In the genomic region with DNA sequence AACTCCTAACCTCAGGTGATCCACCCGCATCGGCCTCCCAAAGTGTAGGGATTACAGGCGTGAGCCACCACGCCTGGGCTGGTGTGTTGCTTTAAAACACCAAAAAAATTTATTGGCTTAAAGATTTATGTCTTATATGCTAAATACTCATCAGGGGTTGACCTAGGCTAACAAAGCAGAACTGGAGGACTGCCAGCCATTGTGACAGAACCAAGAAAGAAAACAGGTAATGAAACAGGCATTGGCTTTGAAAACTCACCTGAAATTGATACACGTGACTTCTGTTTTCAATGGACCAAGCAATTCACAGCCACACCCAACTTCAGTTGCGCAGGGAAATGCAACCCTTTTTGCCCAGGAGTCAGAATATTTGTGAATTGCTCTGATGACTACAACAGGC, we compare ENCODE assay signal across 16 cellular contexts. TPM values are rescaled to one million over a fixed set of nuclear protein-coding genes. Genes with fewer than 3 reads are reported as not detected.
DNase-seq lines count a peak whose midpoint lies in the region; TF ChIP-seq lines count a peak whose summit lies in the region.
"Had no signal": no experiment of that assay in that cellular context is flagged by ENCODE, and none has a peak within 500 bp of the region (broad histone marks: within the 10 kb centered on the region; RNA-seq: fewer than 3 reads in every experiment).

No MANE protein-coding gene starts in this region.

- no peak for TF ChIP-seq POLR2A in esophagus squamous epithelium (IDR thresholded peaks at IDR 0.05)

- no peak overlapping the region for H3K9ac ChIP-seq in subcutaneous abdominal adipose tissue (ENCODE audit: low read length in 5 of 5)

- H3K9me3 ChIP-seq in esophagus squamous epithelium: no peaks in the 10 kb centered on the region
- H3K9me3 ChIP-seq in subcutaneous abdominal adipose tissue (ENCODE audit: control insufficient read depth in 5 of 5, low read length in 5 of 5): no peaks in the 10 kb centered on the region
- H3K9me3 ChIP-seq: ascending aorta, heart left ventricle had no signal

- no peak overlapping the region for H3K4me3 ChIP-seq in esophagus squamous epithelium
- H3K4me3 ChIP-seq in subcutaneous abdominal adipose tissue (ENCODE audit: low read depth in 1 of 5, low read length in 5 of 5): no peak overlapping the region
- H3K4me3 ChIP-seq: ascending aorta, heart left ventricle had no signal

- intact Hi-C loops in esophagus squamous epithelium (cut with DNase I): no loop called here

- H3K27ac ChIP-seq in esophagus squamous epithelium (peak overlapping the region; percentile 36 to 79 (median 56)), subcutaneous abdominal adipose tissue (ENCODE audit: low read depth, low read length) (peak overlapping the region; percentile 3)
- H3K27ac ChIP-seq: ascending aorta, WERI-Rb-1 had no signal

- peaks cover 0 to 12% (median 0%) of the 10 kb centered on the region in 3 donors for H3K36me3 ChIP-seq in esophagus squamous epithelium
- H3K36me3 ChIP-seq in subcutaneous abdominal adipose tissue (ENCODE audit: control insufficient read depth in 5 of 5, insufficient read depth in 5 of 5, low read length in 5 of 5): peaks cover 0 to 5% (median 1%) of the 10 kb centered on the region in 5 donors

- TF ChIP-seq CTCF in esophagus squamous epithelium (IDR thresholded peaks at IDR 0.05): no peak

- DNase-seq in NOMO-1 (lab: John Stamatoyannopoulos, UW; ENCODE audit: unreplicated experiment in 2 of 2): peak; percentile 47 to 49
- no peak for DNase-seq in NOMO-1 treated with dmso at 0.1 percent for 144 hours (lab: John Stamatoyannopoulos, UW; ENCODE audit: unreplicated experiment)
- DNase-seq in NCI-H69 (lab: John Stamatoyannopoulos, UW): peak; percentile 34
- DNase-seq in esophagus squamous epithelium (lab: John Stamatoyannopoulos, UW): no peak
- DNase-seq in NCI-H2107 treated with DMSO at 0.1 percent for 48 hours (lab: John Stamatoyannopoulos, UW; ENCODE audit: unreplicated experiment): no peak
- no peak for DNase-seq in germinal center (ENCODE audit: low spot score)
- no peak for DNase-seq in activated CD4-positive, alpha-beta T cell treated with anti-CD3 and anti-CD28 coated beads for 1 hour
- DNase-seq: activated gamma-delta T cell; cortex of kidney; midbrain; NCI-H1105; stimulated activated naive CD4-positive, alpha-beta T cell treated with Interleukin-2 at 50 U/mL for 16 hours had no signal

- H3K4me1 ChIP-seq in esophagus squamous epithelium (peaks cover 5 to 39% (median 24%) of the 10 kb centered on the region in 3 donors), subcutaneous abdominal adipose tissue (ENCODE audit: control insufficient read depth in 5 of 5, insufficient read depth in 5 of 5, low read length in 5 of 5) (peaks cover 0 to 25% (median 21%) of the 10 kb centered on the region in 5 donors)

- 27 to 61% methylated on average over 3 to 4 of the region's 6 CpGs for WGBS in esophagus squamous epithelium, 2 donors

- H3K27me3 ChIP-seq in esophagus squamous epithelium (no peaks in the 10 kb centered on the region), subcutaneous abdominal adipose tissue (ENCODE audit: control insufficient read depth in 5 of 5, insufficient read depth in 4 of 5, low read length in 5 of 5) (no peaks in the 10 kb centered on the region)
- H3K27me3 ChIP-seq: ascending aorta, heart left ventricle had no signal

RNA-seq across cellular contexts. Expression of a gene that starts 4.9 kb away (rescaled TPM):
- total RNA-seq in esophagus squamous epithelium: 10 to 100 TPM; 14.2 to 22.5 (median 19.3) TPM

RNA-seq across cellular contexts. Expression of a gene that starts 46.0 kb away (rescaled TPM):
- total RNA-seq in esophagus squamous epithelium: 10 to 100 TPM in 2 of 4 donors, 1 to 10 TPM in 2; 4.1 to 13.1 (median 8.4) TPM

RNA-seq across cellular contexts. Expression of a gene that starts 54.9 kb away (rescaled TPM):
- total RNA-seq in esophagus squamous epithelium: 10 to 100 TPM; 27.7 to 39.8 (median 35.5) TPM

RNA-seq across cellular contexts. Expression of a gene that starts 54.9 kb away (rescaled TPM):
- total RNA-seq in esophagus squamous epithelium: 10 to 100 TPM in 3 of 4 donors, 1 to 10 TPM in 1; 10.0 to 34.5 (median 19.9) TPM

RNA-seq across cellular contexts. Expression of a gene that starts 59.7 kb away (rescaled TPM):
- 10 to 100 TPM in 3 of 4 donors, 1 to 10 TPM in 1; 3.7 to 59.5 (median 19.6) TPM for total RNA-seq in esophagus squamous epithelium

Comparison
In these comparisons a context has a peak if more than half of its experiments do, and no peak if none do; other contexts are left out.
1. DNase-seq: peak in NOMO-1 (2 of 2) and NCI-H69 (single experiment); none in NOMO-1 treated with dmso at 0.1 percent for 144 hours (single experiment), esophagus squamous epithelium (single experiment), NCI-H2107 treated with DMSO at 0.1 percent for 48 hours (single experiment), germinal center (single experiment) and activated CD4-positive, alpha-beta T cell treated with anti-CD3 and anti-CD28 coated beads for 1 hour (single experiment).